In the genomic region with DNA sequence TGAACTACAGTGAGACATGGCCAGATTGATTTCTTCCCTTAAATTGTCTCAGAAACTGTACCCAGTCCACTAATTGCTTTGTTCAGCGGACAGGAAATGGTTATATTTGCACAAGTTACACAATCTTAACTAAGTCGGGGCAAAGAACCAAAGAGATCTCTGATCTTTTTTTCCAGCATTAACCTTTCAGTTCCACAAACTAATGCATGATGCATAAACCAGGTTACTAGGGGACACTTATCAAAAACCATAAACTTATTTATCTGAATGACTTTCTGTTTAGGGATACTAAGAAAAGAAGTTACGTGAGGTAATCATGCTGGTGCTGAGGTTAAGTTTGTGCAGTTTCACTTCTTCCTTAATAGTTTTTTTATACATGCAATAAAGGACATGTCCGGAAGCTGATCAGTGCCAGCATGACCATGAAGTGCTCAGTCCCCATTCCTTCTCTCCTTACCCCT, we compare ENCODE assay signal across 8 cellular contexts. TPM values are rescaled to one million over a fixed set of nuclear protein-coding genes. Genes with fewer than 3 reads are reported as not detected.
DNase-seq lines count a peak whose midpoint lies in the region; ATAC-seq and TF ChIP-seq lines count a peak whose summit lies in the region.

No MANE protein-coding gene starts in this region.

- H3K36me3 ChIP-seq in OCI-LY7 (ENCODE audit: insufficient read depth, low read length) (peaks cover 15% of the 10 kb centered on the region), left ventricle myocardium inferior (no peaks in the 10 kb centered on the region), upper lobe of right lung (no peaks in the 10 kb centered on the region)

- peaks cover 57% of the 10 kb centered on the region for H3K4me1 ChIP-seq in OCI-LY7 (ENCODE audit: insufficient read depth, low read length, poor library complexity, severe bottlenecking)
- H3K4me1 ChIP-seq in left ventricle myocardium inferior, result peaks cover 98% of the 10 kb centered on the region
- peaks cover 78% of the 10 kb centered on the region for H3K4me1 ChIP-seq in upper lobe of right lung

- no peaks in the 10 kb centered on the region for H3K9me2 ChIP-seq in OCI-LY7 (ENCODE audit: insufficient read depth, low read length)

- H3K4me2 ChIP-seq in OCI-LY7 (ENCODE audit: low read length), result peak overlapping the region; percentile 63

- H3K27me3 ChIP-seq in left ventricle myocardium inferior (ENCODE audit: low read depth) (no peaks in the 10 kb centered on the region), upper lobe of right lung (no peaks in the 10 kb centered on the region)

- H3K27ac ChIP-seq in OCI-LY7 (ENCODE audit: low read depth, low read length, poor library complexity, severe bottlenecking) (peak overlapping the region; percentile 81), left ventricle myocardium inferior (replicated peaks) (peak overlapping the region; percentile 53), upper lobe of right lung (peak overlapping the region; percentile 45), RWPE1 (no peak overlapping the region)

- TF ChIP-seq CTCF in OCI-LY7 (conservative IDR thresholded peaks at IDR 0.05; ENCODE audit: low read length) (no peak), left ventricle myocardium inferior (IDR thresholded peaks at IDR 0.05; ENCODE audit: borderline replicate concordance) (no peak), upper lobe of right lung (IDR thresholded peaks at IDR 0.05) (no peak), RWPE1 (conservative IDR thresholded peaks at IDR 0.05; ENCODE audit: low read depth) (no peak)

- H2AFZ ChIP-seq in OCI-LY7 (ENCODE audit: low read length), result peak overlapping the region; percentile 60; the same call in 1 of the 2 replicates

- ATAC-seq in GM18858 (IDR thresholded peaks at IDR 0.05; ENCODE audit: unreplicated experiment) (peak; percentile 93), HG02840 (IDR thresholded peaks at IDR 0.05; ENCODE audit: low FRiP score, unreplicated experiment) (peak; percentile 84), upper lobe of right lung (peak; percentile 87)

- peak overlapping the region; percentile 55 for H3K4me3 ChIP-seq in OCI-LY7 (ENCODE audit: low read depth, low read length, poor library complexity, severe bottlenecking)
- peak overlapping the region; percentile 29 for H3K4me3 ChIP-seq in left ventricle myocardium inferior
- peak overlapping the region; percentile 6 for H3K4me3 ChIP-seq in upper lobe of right lung

- DNase-seq in OCI-LY7 (ENCODE audit: low spot score) (peak; percentile 71), left ventricle myocardium inferior (no peak), upper lobe of right lung (no peak), NCI-H1105 treated with DMSO at 0.1 percent for 48 hours (lab: John Stamatoyannopoulos, UW) (no peak), RWPE1 (ENCODE audit: low spot score) (no peak), superior temporal gyrus (ENCODE audit: extremely low spot score) (no peak)

- no peaks in the 10 kb centered on the region for H4K20me1 ChIP-seq in OCI-LY7 (ENCODE audit: insufficient read depth, low read length)

- H3K9me3 ChIP-seq in OCI-LY7 (ENCODE audit: low read length) (peaks cover 5% of the 10 kb centered on the region; the same call in 1 of the 2 replicates), left ventricle myocardium inferior (replicated peaks) (no peaks in the 10 kb centered on the region), upper lobe of right lung (no peaks in the 10 kb centered on the region)

- no TSS peak for BruUV-seq in OCI-LY7 (replicated peaks; lab: Mats Ljungman, UMichigan)

- peaks cover 16% of the 10 kb centered on the region; the same call in 1 of the 2 replicates for H3K79me2 ChIP-seq in OCI-LY7 (ENCODE audit: insufficient read depth, low read depth, low read length)

- CTCF ChIA-PET in OCI-LY7 (lab: Charles Lee; ENCODE audit: unreplicated experiment) (no interaction called here), RWPE1 (lab: Yijun Ruan, JAX) (no interaction called here)

- intact Hi-C loops in OCI-LY7 (cut with micrococcal nuclease; ENCODE audit: unreplicated experiment) (loop anchor here (1.0 to 2.0 kb wide), 3 partner anchors 27 to 45 kb away; no protein-coding TSS in a partner anchor), left ventricle myocardium inferior (cut with micrococcal nuclease) (no loop called here), upper lobe of right lung (cut with DNase I) (no loop called here)

- POLR2A ChIA-PET in OCI-LY7 (lab: Charles Lee) (interaction anchor here (0.7 to 1.2 kb wide), 3 partner anchors 40 to 153 kb away, joined by 3 to 6 read pairs (median 5); no protein-coding TSS in a partner anchor), RWPE1 (lab: Yijun Ruan, JAX; ENCODE audit: low non-redundant PET) (no interaction called here)

RNA-seq across cellular contexts. Expression of a gene that starts 22.4 kb away (rescaled TPM):
- total RNA-seq in OCI-LY7 (2014; rRNA removed; shearing (Covaris generic)), result 17.3 and 23.3 TPM in 2 replicates
- total RNA-seq in OCI-LY7 (2022), result 28.5 and 43.3 TPM in 2 replicates
- total RNA-seq in left ventricle myocardium inferior, result 75.7 TPM
- 160 TPM for total RNA-seq in upper lobe of right lung
